13 cellular contexts compared by ENCODE assay signal in genomic region chr3:49016414-49017228, GRCh38.
DNase-seq lines count a peak whose midpoint lies in the region; ATAC-seq and TF ChIP-seq lines count a peak whose summit lies in the region.
"Had no signal": no experiment of that assay in that cellular context is flagged by ENCODE, and none has a peak within 500 bp of the region (broad histone marks: within the 10 kb centered on the region; RNA-seq: fewer than 3 reads in every experiment).

No MANE protein-coding gene starts in this region.

- H3K4me3 ChIP-seq in OCI-LY3 (ENCODE audit: low read length): 0 out of 2 replicates have a peak overlapping the region, but pooled peaks have one; percentile 81

- H3K9me3 ChIP-seq in OCI-LY3 (ENCODE audit: insufficient read depth, low read length): no peaks in the 10 kb centered on the region
- H3K9me3 ChIP-seq: thoracic aorta had no signal

- no peak overlapping the region for H2AFZ ChIP-seq in OCI-LY3 (ENCODE audit: low read depth, low read length)

- H3K36me3 Mint-ChIP-seq in activated T-cell treated with anti-CD3 and anti-CD28 coated beads, Interleukin-2, amount 50 U/mL, for 24 hours (ENCODE audit: low read depth): peaks cover 79% of the 10 kb centered on the region
- H3K36me3 Mint-ChIP-seq in effector memory CD8-positive, alpha-beta T cell (ENCODE audit: insufficient read depth): peaks cover 47% of the 10 kb centered on the region
- H3K36me3 Mint-ChIP-seq in stimulated activated naive B cell treated with anti-CD40 and anti-IgM and Interleukin-4, amounts not matched to agents 10 μg/mL and 1 μg/mL and 100 μg/mL, for 72 hours: peaks cover 37 to 47% of the 10 kb centered on the region in 2 donors

- H3K9me3 Mint-ChIP-seq in activated T-cell treated with anti-CD3 and anti-CD28 coated beads, Interleukin-2, amount 50 U/mL, for 24 hours: no peaks in the 10 kb centered on the region
- no peaks in the 10 kb centered on the region for H3K9me3 Mint-ChIP-seq in effector memory CD8-positive, alpha-beta T cell
- H3K9me3 Mint-ChIP-seq in stimulated activated naive B cell treated with anti-CD40 and anti-IgM and Interleukin-4, amounts not matched to agents 10 μg/mL and 1 μg/mL and 100 μg/mL, for 72 hours: no peaks in the 10 kb centered on the region

- peak overlapping the region; percentile 78 for H3K4me2 ChIP-seq in OCI-LY3 (ENCODE audit: low read length)

- ATAC-seq in effector memory CD8-positive, alpha-beta T cell (replicated peaks): no peak
- ATAC-seq in stimulated activated naive B cell treated with anti-CD40 and anti-IgM and Interleukin-4, amounts not matched to agents 10 μg/mL and 1 μg/mL and 100 μg/mL, for 72 hours (replicated peaks): no peak
- ATAC-seq in HG03039 (IDR thresholded peaks at IDR 0.05; ENCODE audit: unreplicated experiment): no peak
- ATAC-seq: esophagus mucosa had no signal

- no peaks in the 10 kb centered on the region for H3K27me3 ChIP-seq in OCI-LY3 (ENCODE audit: low read depth, low read length)

- peaks cover 30% of the 10 kb centered on the region for H3K4me1 Mint-ChIP-seq in activated T-cell treated with anti-CD3 and anti-CD28 coated beads, Interleukin-2, amount 50 U/mL, for 24 hours (ENCODE audit: low read depth)
- H3K4me1 Mint-ChIP-seq in effector memory CD8-positive, alpha-beta T cell (ENCODE audit: low read depth in 2 of 2): peaks cover 12 to 41% of the 10 kb centered on the region in 2 donors
- peaks cover 36 to 55% of the 10 kb centered on the region in 2 donors for H3K4me1 Mint-ChIP-seq in stimulated activated naive B cell treated with anti-CD40 and anti-IgM and Interleukin-4, amounts not matched to agents 10 μg/mL and 1 μg/mL and 100 μg/mL, for 72 hours

- peaks cover 16% of the 10 kb centered on the region for H3K4me1 ChIP-seq in OCI-LY3 (ENCODE audit: low read length)

- TF ChIP-seq CTCF in OCI-LY3 (IDR thresholded peaks at IDR 0.05; ENCODE audit: low read depth, low read length): no peak

- no peaks in the 10 kb centered on the region for H3K27me3 Mint-ChIP-seq in activated T-cell treated with anti-CD3 and anti-CD28 coated beads, Interleukin-2, amount 50 U/mL, for 24 hours
- H3K27me3 Mint-ChIP-seq in effector memory CD8-positive, alpha-beta T cell: no peaks in the 10 kb centered on the region
- no peaks in the 10 kb centered on the region for H3K27me3 Mint-ChIP-seq in stimulated activated naive B cell treated with anti-CD40 and anti-IgM and Interleukin-4, amounts not matched to agents 10 μg/mL and 1 μg/mL and 100 μg/mL, for 72 hours

- H3K79me2 ChIP-seq in OCI-LY3 (ENCODE audit: low read length): peaks cover 43% of the 10 kb centered on the region

- H4K20me1 ChIP-seq in OCI-LY3 (ENCODE audit: insufficient read depth, low read length): peaks cover 32% of the 10 kb centered on the region

- peaks cover 47% of the 10 kb centered on the region for H3K36me3 ChIP-seq in OCI-LY3 (replicated peaks; ENCODE audit: low read depth, low read length)

- peak overlapping the region; percentile 90 for H3K4me3 Mint-ChIP-seq in activated T-cell treated with anti-CD3 and anti-CD28 coated beads, Interleukin-2, amount 50 U/mL, for 24 hours
- peak overlapping the region in 1 of 2 donors; percentile 91 for H3K4me3 Mint-ChIP-seq in effector memory CD8-positive, alpha-beta T cell
- H3K4me3 Mint-ChIP-seq in stimulated activated naive B cell treated with anti-CD40 and anti-IgM and Interleukin-4, amounts not matched to agents 10 μg/mL and 1 μg/mL and 100 μg/mL, for 72 hours: peak overlapping the region; percentile 91 to 95

- DNase-seq in activated T-cell treated with anti-CD3 and anti-CD28 coated beads, Interleukin-2, amount 50 U/mL, for 24 hours: no peak
- DNase-seq in activated T-cell treated with anti-CD3 and anti-CD28 coated beads, Interleukin-2, amount 50 U/mL, for 1 hour: no peak
- DNase-seq in effector memory CD8-positive, alpha-beta T cell: no peak
- no peak for DNase-seq in stimulated activated naive B cell treated with anti-CD40 and anti-IgM and Interleukin-4, amounts not matched to agents 10 μg/mL and 1 μg/mL and 100 μg/mL, for 72 hours
- DNase-seq in iPS-NIHi7 (ENCODE audit: extremely low spot score): no peak
- no peak for DNase-seq in NCI-H446 treated with DMSO at 0.1 percent for 48 hours (lab: John Stamatoyannopoulos, UW)
- DNase-seq: activated CD4-positive, CD25-positive, alpha-beta regulatory T cell treated with anti-CD3 and anti-CD28 coated beads, Interleukin-2, amount 50 U/mL, for 72 hours; NCI-H2029; stimulated activated CD4-positive, alpha-beta T cell treated with anti-CD3 and anti-CD28 coated beads, Interleukin-4, amount 100 ng/mL, for 24 hours had no signal

- peak overlapping the region; percentile 46 for H3K27ac Mint-ChIP-seq in activated T-cell treated with anti-CD3 and anti-CD28 coated beads, Interleukin-2, amount 50 U/mL, for 24 hours
- peak overlapping the region; percentile 76 to 83 for H3K27ac Mint-ChIP-seq in effector memory CD8-positive, alpha-beta T cell
- H3K27ac Mint-ChIP-seq in stimulated activated naive B cell treated with anti-CD40 and anti-IgM and Interleukin-4, amounts not matched to agents 10 μg/mL and 1 μg/mL and 100 μg/mL, for 72 hours: peak overlapping the region; percentile 99

- no peak overlapping the region for H3K27ac ChIP-seq in OCI-LY3 (ENCODE audit: low read length)

- H3K9ac ChIP-seq in OCI-LY3 (ENCODE audit: low read length): no peak overlapping the region

Comparison
In these comparisons a context has a peak if more than half of its experiments do, and no peak if none do; other contexts are left out.
1. H3K27ac Mint-ChIP-seq: peak in every context shown above with its lines; median percentile 99 in stimulated activated naive B cell treated with anti-CD40 and anti-IgM and Interleukin-4, amounts not matched to agents 10 μg/mL and 1 μg/mL and 100 μg/mL, for 72 hours; 80 in effector memory CD8-positive, alpha-beta T cell; 46 in activated T-cell treated with anti-CD3 and anti-CD28 coated beads, Interleukin-2, amount 50 U/mL, for 24 hours.